ENCODE assay signal across 10 cellular contexts in genomic region chr6:33815854-33816253, GRCh38. TPM values are rescaled to one million over a fixed set of nuclear protein-coding genes. Genes with fewer than 3 reads are reported as not detected.
A peak's percentile ranks its signal among the peaks of the same experiment; 100 is the strongest.
DNase-seq lines count a peak whose midpoint lies in the region; ATAC-seq and TF ChIP-seq lines count a peak whose summit lies in the region.
"Had no signal": no experiment of that assay in that cellular context is flagged by ENCODE, and none has a peak within 500 bp of the region (broad histone marks: within the 10 kb centered on the region; RNA-seq: fewer than 3 reads in every experiment).

No MANE protein-coding gene starts in this region.

- intact Hi-C loops in left ventricle myocardium inferior (cut with micrococcal nuclease) = no loop called here
- intact Hi-C loops in upper lobe of right lung (cut with DNase I) = no loop called here

- peak; percentile 40 to 71 for DNase-seq in cardiac muscle cell (ENCODE audit: low read depth in 1 of 2, low spot score in 1 of 2)
- no peak for DNase-seq in left ventricle myocardium inferior
- DNase-seq in NCI-H2196 (lab: John Stamatoyannopoulos, UW; ENCODE audit: unreplicated experiment) = peak; percentile 60
- DNase-seq in cerebellar cortex (ENCODE audit: low spot score) = peak; percentile 74
- no peak for DNase-seq in upper lobe of right lung
- DNase-seq in NCI-H2081 treated with DMSO at 0.1 percent for 48 hours (lab: John Stamatoyannopoulos, UW) = no peak
- DNase-seq: activated naive CD8-positive, alpha-beta T cell treated with anti-CD3 and anti-CD28 coated beads, Interleukin-2, amount 10 ng/mL, durations not matched to agents 7 days and 5 days had no signal

- peak; percentile 12 for ATAC-seq in upper lobe of right lung
- no peak for ATAC-seq in GM18505 (IDR thresholded peaks at IDR 0.05; ENCODE audit: unreplicated experiment)
- ATAC-seq in GM21381 (IDR thresholded peaks at IDR 0.05; ENCODE audit: unreplicated experiment) = no peak

- no peak for TF ChIP-seq POLR2A in GM18505 (IDR thresholded peaks at IDR 0.05; ENCODE audit: borderline replicate concordance, extremely low read depth, insufficient read depth, insufficient read length)

- no peak for TF ChIP-seq CTCF in cardiac muscle cell (IDR thresholded peaks at IDR 0.05; ENCODE audit: low read depth, low read length)
- no peak for TF ChIP-seq CTCF in left ventricle myocardium inferior (IDR thresholded peaks at IDR 0.05; ENCODE audit: borderline replicate concordance)
- TF ChIP-seq CTCF in upper lobe of right lung (IDR thresholded peaks at IDR 0.05) = no peak

- H3K27ac ChIP-seq in cardiac muscle cell = no peak overlapping the region
- no peak overlapping the region for H3K27ac ChIP-seq in left ventricle myocardium inferior (replicated peaks)
- no peak overlapping the region for H3K27ac ChIP-seq in upper lobe of right lung

- H3K36me3 ChIP-seq in cardiac muscle cell = no peaks in the 10 kb centered on the region
- no peaks in the 10 kb centered on the region for H3K36me3 ChIP-seq in left ventricle myocardium inferior
- no peaks in the 10 kb centered on the region for H3K36me3 ChIP-seq in upper lobe of right lung

- H3K9me3 ChIP-seq in cardiac muscle cell (ENCODE audit: low read depth) (no peaks in the 10 kb centered on the region), left ventricle myocardium inferior (replicated peaks) (no peaks in the 10 kb centered on the region), upper lobe of right lung (no peaks in the 10 kb centered on the region)

- H3K4me1 ChIP-seq in cardiac muscle cell (ENCODE audit: low read depth) (no peaks in the 10 kb centered on the region), left ventricle myocardium inferior (no peaks in the 10 kb centered on the region), upper lobe of right lung (no peaks in the 10 kb centered on the region)

- no peak overlapping the region for H3K4me3 ChIP-seq in cardiac muscle cell
- no peak overlapping the region for H3K4me3 ChIP-seq in left ventricle myocardium inferior
- no peak overlapping the region for H3K4me3 ChIP-seq in upper lobe of right lung

- H3K27me3 ChIP-seq in cardiac muscle cell (no peaks in the 10 kb centered on the region), left ventricle myocardium inferior (ENCODE audit: low read depth) (peaks cover 98% of the 10 kb centered on the region), upper lobe of right lung (peaks cover 29% of the 10 kb centered on the region)

RNA-seq across cellular contexts. Expression of gene MLN, which starts 12.1 kb away (rescaled TPM):
- not detected in 2 replicates for total RNA-seq in cardiac muscle cell
- 0.55 TPM in 1 of 2 replicates, not detected in the other for polyA plus RNA-seq in cardiac muscle cell
- total RNA-seq in left ventricle myocardium inferior = not detected
- total RNA-seq in upper lobe of right lung = not detected
- total RNA-seq: activated naive CD8-positive, alpha-beta T cell treated with anti-CD3 and anti-CD28 coated beads, Interleukin-2, amount 10 ng/mL, durations not matched to agents 7 days and 5 days had no signal
- polyA plus RNA-seq: keratinocyte had no signal

RNA-seq across cellular contexts. Expression of gene LEMD2, which starts 26.9 kb away (rescaled TPM):
- 67.3 and 78.2 TPM in 2 replicates for total RNA-seq in cardiac muscle cell
- polyA plus RNA-seq in cardiac muscle cell = 65.4 and 79.0 TPM in 2 replicates
- 22.2 TPM for total RNA-seq in left ventricle myocardium inferior
- 61.5 TPM for total RNA-seq in upper lobe of right lung

Comparison
In these comparisons a context has a peak if more than half of its experiments do, and no peak if none do; other contexts are left out.
1. DNase-seq: peak in cardiac muscle cell (2 of 2), NCI-H2196 (single experiment) and cerebellar cortex (single experiment); none in left ventricle myocardium inferior (single experiment), upper lobe of right lung (single experiment) and NCI-H2081 treated with DMSO at 0.1 percent for 48 hours (single experiment).